ENCODE assay signal across 1 cellular context in genomic region chr18:13612111-13612997, GRCh38.
TF ChIP-seq lines count a peak whose summit lies in the region.

No MANE protein-coding gene starts in this region.

TF ChIP-seq in GM12878, 131 proteins besides CTCF, POLR2A, EP300 and RAD21 (continued from another document):
- TF ChIP-seq, protein P1, sequence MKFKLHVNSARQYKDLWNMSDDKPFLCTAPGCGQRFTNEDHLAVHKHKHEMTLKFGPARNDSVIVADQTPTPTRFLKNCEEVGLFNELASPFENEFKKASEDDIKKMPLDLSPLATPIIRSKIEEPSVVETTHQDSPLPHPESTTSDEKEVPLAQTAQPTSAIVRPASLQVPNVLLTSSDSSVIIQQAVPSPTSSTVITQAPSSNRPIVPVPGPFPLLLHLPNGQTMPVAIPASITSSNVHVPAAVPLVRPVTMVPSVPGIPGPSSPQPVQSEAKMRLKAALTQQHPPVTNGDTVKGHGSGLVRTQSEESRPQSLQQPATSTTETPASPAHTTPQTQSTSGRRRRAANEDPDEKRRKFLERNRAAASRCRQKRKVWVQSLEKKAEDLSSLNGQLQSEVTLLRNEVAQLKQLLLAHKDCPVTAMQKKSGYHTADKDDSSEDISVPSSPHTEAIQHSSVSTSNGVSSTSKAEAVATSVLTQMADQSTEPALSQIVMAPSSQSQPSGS (IDR thresholded peaks at IDR 0.05; ENCODE audit: low read length) = no peak
- no peak for TF ChIP-seq BMI1 (IDR thresholded peaks at IDR 0.05; ENCODE audit: borderline replicate concordance)
- no peak for TF ChIP-seq ASH2L (IDR thresholded peaks at IDR 0.05; ENCODE audit: borderline replicate concordance, low read depth)
- no peak for TF ChIP-seq STAT1 (conservative IDR thresholded peaks at IDR 0.05)
- peak; percentile 53 to 83 for TF ChIP-seq BHLHE40 (IDR thresholded peaks at IDR 0.05; ENCODE audit: borderline replicate concordance in 1 of 2, low read depth in 2 of 2, low read length in 1 of 2)
- peak; percentile 97 for TF ChIP-seq MTA2 (IDR thresholded peaks at IDR 0.05; ENCODE audit: low read depth)
- peak; percentile 61 for TF ChIP-seq ZNF384 (IDR thresholded peaks at IDR 0.05; ENCODE audit: borderline replicate concordance, low read depth, low read length)
- peak; percentile 74 for TF ChIP-seq MEF2B (IDR thresholded peaks at IDR 0.05; ENCODE audit: partially characterized antibody, poor library complexity, severe bottlenecking)
- TF ChIP-seq CBX5 (IDR thresholded peaks at IDR 0.05; ENCODE audit: low read depth) = no peak
- TF ChIP-seq, protein P2, sequence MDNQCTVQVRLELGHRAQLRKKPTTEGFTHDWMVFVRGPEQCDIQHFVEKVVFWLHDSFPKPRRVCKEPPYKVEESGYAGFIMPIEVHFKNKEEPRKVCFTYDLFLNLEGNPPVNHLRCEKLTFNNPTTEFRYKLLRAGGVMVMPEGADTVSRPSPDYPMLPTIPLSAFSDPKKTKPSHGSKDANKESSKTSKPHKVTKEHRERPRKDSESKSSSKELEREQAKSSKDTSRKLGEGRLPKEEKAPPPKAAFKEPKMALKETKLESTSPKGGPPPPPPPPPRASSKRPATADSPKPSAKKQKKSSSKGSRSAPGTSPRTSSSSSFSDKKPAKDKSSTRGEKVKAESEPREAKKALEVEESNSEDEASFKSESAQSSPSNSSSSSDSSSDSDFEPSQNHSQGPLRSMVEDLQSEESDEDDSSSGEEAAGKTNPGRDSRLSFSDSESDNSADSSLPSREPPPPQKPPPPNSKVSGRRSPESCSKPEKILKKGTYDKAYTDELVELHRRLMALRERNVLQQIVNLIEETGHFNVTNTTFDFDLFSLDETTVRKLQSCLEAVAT (IDR thresholded peaks at IDR 0.05) = peak; percentile 87
- TF ChIP-seq, protein P3, sequence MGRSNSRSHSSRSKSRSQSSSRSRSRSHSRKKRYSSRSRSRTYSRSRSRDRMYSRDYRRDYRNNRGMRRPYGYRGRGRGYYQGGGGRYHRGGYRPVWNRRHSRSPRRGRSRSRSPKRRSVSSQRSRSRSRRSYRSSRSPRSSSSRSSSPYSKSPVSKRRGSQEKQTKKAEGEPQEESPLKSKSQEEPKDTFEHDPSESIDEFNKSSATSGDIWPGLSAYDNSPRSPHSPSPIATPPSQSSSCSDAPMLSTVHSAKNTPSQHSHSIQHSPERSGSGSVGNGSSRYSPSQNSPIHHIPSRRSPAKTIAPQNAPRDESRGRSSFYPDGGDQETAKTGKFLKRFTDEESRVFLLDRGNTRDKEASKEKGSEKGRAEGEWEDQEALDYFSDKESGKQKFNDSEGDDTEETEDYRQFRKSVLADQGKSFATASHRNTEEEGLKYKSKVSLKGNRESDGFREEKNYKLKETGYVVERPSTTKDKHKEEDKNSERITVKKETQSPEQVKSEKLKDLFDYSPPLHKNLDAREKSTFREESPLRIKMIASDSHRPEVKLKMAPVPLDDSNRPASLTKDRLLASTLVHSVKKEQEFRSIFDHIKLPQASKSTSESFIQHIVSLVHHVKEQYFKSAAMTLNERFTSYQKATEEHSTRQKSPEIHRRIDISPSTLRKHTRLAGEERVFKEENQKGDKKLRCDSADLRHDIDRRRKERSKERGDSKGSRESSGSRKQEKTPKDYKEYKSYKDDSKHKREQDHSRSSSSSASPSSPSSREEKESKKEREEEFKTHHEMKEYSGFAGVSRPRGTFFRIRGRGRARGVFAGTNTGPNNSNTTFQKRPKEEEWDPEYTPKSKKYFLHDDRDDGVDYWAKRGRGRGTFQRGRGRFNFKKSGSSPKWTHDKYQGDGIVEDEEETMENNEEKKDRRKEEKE (IDR thresholded peaks at IDR 0.05) = 0 out of 2 replicates have a peak, but pooled peaks have one; percentile 60
- TF ChIP-seq REST (IDR thresholded peaks at IDR 0.05; ENCODE audit: low read depth, low read length) = 0 out of 2 replicates have a peak, but pooled peaks have one; percentile 38
- no peak for TF ChIP-seq KDM1A (IDR thresholded peaks at IDR 0.05; ENCODE audit: borderline replicate concordance)
- TF ChIP-seq HCFC1 (IDR thresholded peaks at IDR 0.05; ENCODE audit: low read length) = no peak
- TF ChIP-seq ZBED1 (IDR thresholded peaks at IDR 0.05; ENCODE audit: borderline replicate concordance) = peak; percentile 87; the same call in 1 of the 2 replicates
- peak; percentile 86 for TF ChIP-seq BCL11A (IDR thresholded peaks at IDR 0.05; ENCODE audit: low read depth, low read length)
- no peak for TF ChIP-seq HDAC6 (IDR thresholded peaks at IDR 0.05; ENCODE audit: unreplicated experiment)
- no peak for TF ChIP-seq RB1 (IDR thresholded peaks at IDR 0.05; ENCODE audit: borderline replicate concordance)
- no peak for TF ChIP-seq CHD1 (IDR thresholded peaks at IDR 0.05; ENCODE audit: low read depth, low read length)
- no peak for TF ChIP-seq MYC (IDR thresholded peaks at IDR 0.05; ENCODE audit: insufficient read depth, insufficient read length, insufficient replicate concordance, low read length, severe bottlenecking)
- no peak for TF ChIP-seq SUPT20H (IDR thresholded peaks at IDR 0.05; ENCODE audit: borderline replicate concordance, control insufficient read depth, low read depth, low read length)
- TF ChIP-seq IRF3 (IDR thresholded peaks at IDR 0.05) = no peak
- no peak for TF ChIP-seq GABPA (IDR thresholded peaks at IDR 0.05; ENCODE audit: low read depth)
- TF ChIP-seq CREB1 (IDR thresholded peaks at IDR 0.05; ENCODE audit: low read depth) = no peak
- TF ChIP-seq ESRRA (IDR thresholded peaks at IDR 0.05; ENCODE audit: low read length) = no peak
- TF ChIP-seq PKNOX1 (IDR thresholded peaks at IDR 0.05) = peak; percentile 70
- TF ChIP-seq ZBTB4 (CRISPR knock-in tag; IDR thresholded peaks at IDR 0.05) = no peak
- TF ChIP-seq IKZF1 (conservative IDR thresholded peaks at IDR 0.05) = peak; percentile 92
- TF ChIP-seq, protein P4, sequence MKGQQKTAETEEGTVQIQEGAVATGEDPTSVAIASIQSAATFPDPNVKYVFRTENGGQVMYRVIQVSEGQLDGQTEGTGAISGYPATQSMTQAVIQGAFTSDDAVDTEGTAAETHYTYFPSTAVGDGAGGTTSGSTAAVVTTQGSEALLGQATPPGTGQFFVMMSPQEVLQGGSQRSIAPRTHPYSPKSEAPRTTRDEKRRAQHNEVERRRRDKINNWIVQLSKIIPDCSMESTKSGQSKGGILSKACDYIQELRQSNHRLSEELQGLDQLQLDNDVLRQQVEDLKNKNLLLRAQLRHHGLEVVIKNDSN (IDR thresholded peaks at IDR 0.05; ENCODE audit: borderline replicate concordance, extremely low read length, insufficient read depth, low read depth, low read length) = no peak
- peak; percentile 83 for TF ChIP-seq NR2F1 (conservative IDR thresholded peaks at IDR 0.05)
- peak; percentile 68 for TF ChIP-seq YY1 (IDR thresholded peaks at IDR 0.05; ENCODE audit: low read depth, low read length)
- TF ChIP-seq SUZ12 (IDR thresholded peaks at IDR 0.05; ENCODE audit: unreplicated experiment) = no peak
- TF ChIP-seq ZBTB33 (IDR thresholded peaks at IDR 0.05) = no peak
- TF ChIP-seq CHD4 (IDR thresholded peaks at IDR 0.05) = no peak
- TF ChIP-seq CHD2 (IDR thresholded peaks at IDR 0.05; ENCODE audit: borderline replicate concordance, low read depth, low read length) = peak; percentile 84
- peak; percentile 38 for TF ChIP-seq RELB (IDR thresholded peaks at IDR 0.05; ENCODE audit: low read depth)
- no peak for TF ChIP-seq CEBPB (IDR thresholded peaks at IDR 0.05; ENCODE audit: borderline replicate concordance in 1 of 2, low read depth in 2 of 2, low read length in 2 of 2)
- TF ChIP-seq SMC3 (IDR thresholded peaks at IDR 0.05; ENCODE audit: borderline replicate concordance, low read length) = peak; percentile 28; the same call in 1 of the 2 replicates
